In the genomic region with DNA sequence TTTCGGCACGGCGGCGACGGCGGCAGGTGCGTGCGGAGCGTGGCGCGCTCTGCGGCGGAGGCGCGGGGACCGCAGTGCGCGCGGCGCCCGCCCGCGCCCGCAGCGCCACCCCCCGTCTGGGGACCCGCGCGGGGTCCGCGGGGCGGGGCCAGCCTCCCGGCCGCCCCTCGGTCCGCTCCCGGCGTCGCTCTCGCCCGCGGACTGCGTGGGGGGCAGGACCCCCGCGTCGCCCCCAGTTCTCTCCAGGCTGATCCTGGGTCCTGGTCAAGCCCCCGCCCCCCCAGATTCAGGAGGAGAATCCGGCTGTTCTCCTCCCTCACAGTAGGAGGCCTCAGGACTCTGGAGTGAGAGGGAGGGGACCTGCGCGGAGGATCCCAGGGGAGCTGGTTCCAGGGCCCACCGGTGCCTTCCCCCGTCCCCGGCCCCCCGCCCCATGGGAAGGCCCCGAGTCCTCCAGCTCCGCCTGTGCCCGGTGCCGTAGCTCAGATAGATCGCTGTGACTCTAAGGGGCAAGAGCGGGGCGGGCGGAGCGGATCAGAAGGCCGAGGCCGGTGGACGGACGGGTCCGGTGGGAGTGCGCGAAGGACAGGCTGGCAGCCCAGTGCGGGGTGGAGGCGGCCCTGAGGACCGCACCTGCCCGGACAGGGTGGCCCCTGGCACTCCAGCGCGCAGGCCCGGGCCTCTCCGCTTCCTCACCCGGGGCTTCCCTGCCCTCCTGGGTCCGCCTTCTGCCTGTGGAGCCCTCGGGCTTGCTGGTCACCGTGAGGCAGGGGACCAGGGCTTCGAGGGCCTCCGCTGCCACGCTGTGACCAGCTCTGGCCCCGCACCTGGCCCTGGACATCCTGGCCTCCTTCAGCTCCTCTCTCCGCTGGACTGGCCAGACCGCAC, we compare ENCODE assay signal across 8 cellular contexts. TPM values are rescaled to one million over a fixed set of nuclear protein-coding genes. Genes with fewer than 3 reads are reported as not detected.
DNase-seq lines count a peak whose midpoint lies in the region; ATAC-seq and TF ChIP-seq lines count a peak whose summit lies in the region.

A gene with protein sequence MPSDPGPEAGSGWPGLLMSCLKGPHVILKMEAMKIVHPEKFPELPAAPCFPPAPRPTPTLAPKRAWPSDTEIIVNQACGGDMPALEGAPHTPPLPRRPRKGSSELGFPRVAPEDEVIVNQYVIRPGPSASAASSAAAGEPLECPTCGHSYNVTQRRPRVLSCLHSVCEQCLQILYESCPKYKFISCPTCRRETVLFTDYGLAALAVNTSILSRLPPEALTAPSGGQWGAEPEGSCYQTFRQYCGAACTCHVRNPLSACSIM (minus strand): TSS at position 51 of the 888 bp plus-strand sequence. CDS start 1,028 bp downstream, outside the sequence.

- H2BK12ac ChIP-seq in mesenchymal stem cell (ENCODE audit: low read length in 2 of 2) = peak within 1 kb of the TSS in 1 of 2 experiments; percentile 12

- TF ChIP-seq CTCF in Loucy (conservative IDR thresholded peaks at IDR 0.05; ENCODE audit: low read length) (no peak), vagina (IDR thresholded peaks at IDR 0.05) (no peak)

- no peaks in the 10 kb centered on the region for H3K79me2 ChIP-seq in Loucy (ENCODE audit: insufficient read depth, low read length)

- H3K27me3 Mint-ChIP-seq in activated CD4-positive, alpha-beta T cell treated with anti-CD3 and anti-CD28 coated beads, Interleukin-2, amount 10 ng/mL, durations not matched to agents 24 days and 14 days = no peaks in the 10 kb centered on the region
- H3K27me3 Mint-ChIP-seq in central memory CD8-positive, alpha-beta T cell = peaks cover 3% of the 10 kb centered on the region

- peak within 1 kb of the TSS; percentile 26 for H2BK15ac ChIP-seq in mesenchymal stem cell (ENCODE audit: low read depth, poor library complexity, severe bottlenecking)

- H2BK5ac ChIP-seq in mesenchymal stem cell (ENCODE audit: low read depth, low read length, poor library complexity, severe bottlenecking) = no peak within 1 kb of the TSS

- H2BK120ac ChIP-seq in mesenchymal stem cell (ENCODE audit: low read depth, low read length) = peak within 1 kb of the TSS; percentile 45

- no peaks in the 10 kb centered on the region for H3K79me1 ChIP-seq in mesenchymal stem cell (replicated peaks; ENCODE audit: low read length, poor library complexity, severe bottlenecking)

- H3K9me3 ChIP-seq in Loucy (ENCODE audit: insufficient read depth, low read depth, low read length) = no peaks in the 10 kb centered on the region
- no peaks in the 10 kb centered on the region for H3K9me3 ChIP-seq in mesenchymal stem cell (ENCODE audit: control insufficient read depth, low read length)
- H3K9me3 ChIP-seq in vagina = no peaks in the 10 kb centered on the region

- no peaks in the 10 kb centered on the region for H3K9me3 Mint-ChIP-seq in activated CD4-positive, alpha-beta T cell treated with anti-CD3 and anti-CD28 coated beads, Interleukin-2, amount 10 ng/mL, durations not matched to agents 24 days and 14 days
- H3K9me3 Mint-ChIP-seq in central memory CD8-positive, alpha-beta T cell = no peaks in the 10 kb centered on the region

- H3K4me1 Mint-ChIP-seq in activated CD4-positive, alpha-beta T cell treated with anti-CD3 and anti-CD28 coated beads, Interleukin-2, amount 10 ng/mL, durations not matched to agents 24 days and 14 days = peaks cover 4% of the 10 kb centered on the region
- peaks cover 1% of the 10 kb centered on the region for H3K4me1 Mint-ChIP-seq in central memory CD8-positive, alpha-beta T cell

- no peak within 1 kb of the TSS for H2AK5ac ChIP-seq in mesenchymal stem cell (ENCODE audit: low read length, severe bottlenecking)

- TF ChIP-seq POLR2A in vagina (IDR thresholded peaks at IDR 0.05) = no peak

- no peak for ATAC-seq in central memory CD8-positive, alpha-beta T cell (replicated peaks; ENCODE audit: extremely low read depth, poor library complexity, severe bottlenecking)

- peak within 1 kb of the TSS; percentile 41 to 85 for H3K18ac ChIP-seq in mesenchymal stem cell (ENCODE audit: low read depth in 1 of 2, low read length in 2 of 2)

- H3K9ac ChIP-seq in Loucy (ENCODE audit: low read depth, low read length, poor library complexity, severe bottlenecking) = peak within 1 kb of the TSS; percentile 97
- H3K9ac ChIP-seq in mesenchymal stem cell (ENCODE audit: low read length) = peak within 1 kb of the TSS; percentile 43

- H3K36me3 Mint-ChIP-seq in activated CD4-positive, alpha-beta T cell treated with anti-CD3 and anti-CD28 coated beads, Interleukin-2, amount 10 ng/mL, durations not matched to agents 24 days and 14 days (ENCODE audit: low read depth) = no peaks in the 10 kb centered on the region
- H3K36me3 Mint-ChIP-seq in central memory CD8-positive, alpha-beta T cell (ENCODE audit: insufficient read depth) = peaks cover 6% of the 10 kb centered on the region

- H3F3A ChIP-seq in Loucy (ENCODE audit: low read depth) = no peaks in the 10 kb centered on the region

- no peaks in the 10 kb centered on the region for H4K20me1 ChIP-seq in Loucy (ENCODE audit: insufficient read depth, low read length, poor library complexity, severe bottlenecking)

- H3K4me3 ChIP-seq in Loucy (ENCODE audit: low read length, poor library complexity, severe bottlenecking) = peak within 1 kb of the TSS; percentile 90
- peak within 1 kb of the TSS; percentile 54 to 73 for H3K4me3 ChIP-seq in mesenchymal stem cell (ENCODE audit: insufficient read depth in 1 of 2, low read depth in 1 of 2, low read length in 2 of 2)
- H3K4me3 ChIP-seq in vagina = peak within 1 kb of the TSS; percentile 65 to 86

- peak within 1 kb of the TSS in 1 of 2 experiments; percentile 7 for H3K4ac ChIP-seq in mesenchymal stem cell (ENCODE audit: low read depth in 1 of 2, low read length in 2 of 2)

- H2AFZ ChIP-seq in Loucy (ENCODE audit: low read length) (peak within 1 kb of the TSS; percentile 51; the same call in 1 of the 2 replicates), mesenchymal stem cell (ENCODE audit: low read depth, low read length) (peak within 1 kb of the TSS; percentile 65)

- peak within 1 kb of the TSS; percentile 77 for H3K4me2 ChIP-seq in Loucy (ENCODE audit: low read depth, low read length, poor library complexity, severe bottlenecking)
- peak within 1 kb of the TSS; percentile 80 for H3K4me2 ChIP-seq in mesenchymal stem cell (ENCODE audit: low read length, poor library complexity, severe bottlenecking)

- DNase-seq in activated CD4-positive, alpha-beta T cell treated with anti-CD3 and anti-CD28 coated beads, Interleukin-2, amount 10 ng/mL, durations not matched to agents 24 days and 14 days = peak; percentile 79
- no peak for DNase-seq in activated CD4-positive, alpha-beta T cell treated with anti-CD3 and anti-CD28 coated beads, Interleukin-2, amount 50 U/mL, for 4 hours
- no peak for DNase-seq in central memory CD8-positive, alpha-beta T cell (ENCODE audit: low spot score in 2 of 2)
- peak; percentile 24 for DNase-seq in mesenchymal stem cell
- no peak for DNase-seq in vagina (ENCODE audit: extremely low spot score in 2 of 2)
- no peak for DNase-seq in NCI-H1694 treated with DMSO at 0.1 percent for 48 hours (lab: John Stamatoyannopoulos, UW)
- DNase-seq in AG08395 (ENCODE audit: low spot score) = no peak

- peak within 1 kb of the TSS; percentile 87 for H4K91ac ChIP-seq in mesenchymal stem cell (ENCODE audit: low read length)

- H3K27ac Mint-ChIP-seq in activated CD4-positive, alpha-beta T cell treated with anti-CD3 and anti-CD28 coated beads, Interleukin-2, amount 10 ng/mL, durations not matched to agents 24 days and 14 days = peak within 1 kb of the TSS; percentile 90
- H3K27ac Mint-ChIP-seq in central memory CD8-positive, alpha-beta T cell (ENCODE audit: low read depth) = no peak within 1 kb of the TSS

- intact Hi-C loops in activated CD4-positive, alpha-beta T cell treated with anti-CD3 and anti-CD28 coated beads, Interleukin-2, amount 10 ng/mL, durations not matched to agents 24 days and 14 days (cut with micrococcal nuclease) = loop anchor here (1.0 to 2.0 kb wide), 6 partner anchors 17 to 136 kb away; a partner anchor contains a TSS
- intact Hi-C loops in vagina (cut with DNase I) = no loop called here

- peak within 1 kb of the TSS in 1 of 2 experiments; percentile 36 for H3K23ac ChIP-seq in mesenchymal stem cell (ENCODE audit: low read length in 2 of 2)

- peak within 1 kb of the TSS; percentile 88 for H3K4me3 Mint-ChIP-seq in activated CD4-positive, alpha-beta T cell treated with anti-CD3 and anti-CD28 coated beads, Interleukin-2, amount 10 ng/mL, durations not matched to agents 24 days and 14 days
- peak within 1 kb of the TSS; percentile 74 for H3K4me3 Mint-ChIP-seq in central memory CD8-positive, alpha-beta T cell

- 19% methylated on average over 47 of the region's 88 CpGs for WGBS in mesenchymal stem cell

- H3K9me2 ChIP-seq in Loucy (replicated peaks; ENCODE audit: low read depth, low read length) = no peaks in the 10 kb centered on the region

- no peak within 1 kb of the TSS for H3K14ac ChIP-seq in mesenchymal stem cell (ENCODE audit: low read length in 2 of 2)

- H3K27ac ChIP-seq in mesenchymal stem cell (ENCODE audit: low read length, poor library complexity, severe bottlenecking) = peak within 1 kb of the TSS; percentile 17
- H3K27ac ChIP-seq in vagina = peak within 1 kb of the TSS; percentile 77

- H3K27me3 ChIP-seq in Loucy (ENCODE audit: insufficient read depth, low read length, poor library complexity, severe bottlenecking) (no peaks in the 10 kb centered on the region), mesenchymal stem cell (ENCODE audit: control insufficient read depth in 1 of 2, insufficient read depth in 1 of 2, low read length in 2 of 2) (no peaks in the 10 kb centered on the region), vagina (no peaks in the 10 kb centered on the region)

- H4K8ac ChIP-seq in mesenchymal stem cell (ENCODE audit: low read length) = peak within 1 kb of the TSS; percentile 92

- H3K4me1 ChIP-seq in Loucy (ENCODE audit: insufficient read depth, low read length, poor library complexity, severe bottlenecking) = peaks cover 21% of the 10 kb centered on the region
- H3K4me1 ChIP-seq in mesenchymal stem cell (ENCODE audit: control insufficient read depth, insufficient read depth, low read depth, low read length) = peaks cover 68% of the 10 kb centered on the region
- H3K4me1 ChIP-seq in vagina = peaks cover 50% of the 10 kb centered on the region

- no peaks in the 10 kb centered on the region for H3K36me3 ChIP-seq in Loucy (ENCODE audit: insufficient read depth, low read length)
- peaks cover 0 to 10% of the 10 kb centered on the region in 2 experiments for H3K36me3 ChIP-seq in mesenchymal stem cell (ENCODE audit: control insufficient read depth in 1 of 2, insufficient read depth in 2 of 2, low read depth in 1 of 2, low read length in 2 of 2)
- no peaks in the 10 kb centered on the region for H3K36me3 ChIP-seq in vagina

RNA-seq across cellular contexts. Expression of the gene that starts here (rescaled TPM):
- 12.8 and 15.2 TPM in 2 replicates for total RNA-seq in activated CD4-positive, alpha-beta T cell treated with anti-CD3 and anti-CD28 coated beads, Interleukin-2, amount 10 ng/mL, durations not matched to agents 24 days and 14 days
- 3.8 TPM for polyA plus RNA-seq in mesenchymal stem cell (2013, experiment 1 of 2)
- 3.8 TPM for polyA plus RNA-seq in mesenchymal stem cell (2013, experiment 2 of 2)
- total RNA-seq in vagina = 0.98 TPM

Comparison
In these comparisons a context has a peak if more than half of its experiments do, and no peak if none do; other contexts are left out.
1. DNase-seq: peak in activated CD4-positive, alpha-beta T cell treated with anti-CD3 and anti-CD28 coated beads, Interleukin-2, amount 10 ng/mL, durations not matched to agents 24 days and 14 days (single experiment) and mesenchymal stem cell (single experiment); none in activated CD4-positive, alpha-beta T cell treated with anti-CD3 and anti-CD28 coated beads, Interleukin-2, amount 50 U/mL, for 4 hours (0 of 2), central memory CD8-positive, alpha-beta T cell (0 of 2), vagina (0 of 2), NCI-H1694 treated with DMSO at 0.1 percent for 48 hours (single experiment) and AG08395 (single experiment).
2. Peak in every context shown above with its lines, with median percentiles within 50 percentile points of each other: H3K4me3 ChIP-seq.